ENCODE assay signal across 9 cellular contexts in the genomic region with DNA sequence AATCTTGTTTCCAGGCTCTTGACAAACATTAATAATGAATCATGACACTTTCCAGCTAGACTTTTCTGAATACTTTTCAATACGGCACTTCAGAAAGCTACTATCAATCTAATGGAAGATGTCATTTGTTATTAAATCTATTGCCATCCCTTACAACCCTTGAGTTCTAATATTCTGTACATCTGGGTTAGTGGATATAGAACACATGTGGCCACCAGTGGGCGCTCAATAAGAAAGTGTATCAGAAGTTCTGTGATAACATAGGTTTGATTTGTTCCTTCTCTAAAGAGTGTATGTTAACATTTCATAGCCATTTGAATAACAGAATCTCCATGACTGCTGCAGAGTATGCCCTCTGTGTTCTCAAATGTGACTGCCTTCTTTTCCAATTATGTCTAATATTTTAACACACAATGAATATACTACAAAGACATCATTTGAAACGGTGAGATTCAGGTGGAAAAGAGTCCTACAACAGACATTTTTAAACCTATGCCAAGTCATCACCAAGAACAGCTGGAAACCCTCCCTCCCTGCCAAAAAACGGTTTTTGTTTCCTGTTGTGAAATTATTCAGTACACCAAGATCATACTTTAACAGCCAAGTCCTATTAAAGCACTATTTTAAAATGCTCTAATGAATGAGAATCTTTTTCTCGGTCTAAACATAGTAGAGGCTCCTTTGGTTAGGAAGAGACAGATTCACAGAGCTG. TPM values are rescaled to one million over a fixed set of nuclear protein-coding genes. Genes with fewer than 3 reads are reported as not detected.
DNase-seq lines count a peak whose midpoint lies in the region; ATAC-seq lines count a peak whose summit lies in the region.
"Had no signal": no experiment of that assay in that cellular context is flagged by ENCODE, and none has a peak within 500 bp of the region (broad histone marks: within the 10 kb centered on the region; RNA-seq: fewer than 3 reads in every experiment).

No MANE protein-coding gene starts in this region.

- H3K4me1 Mint-ChIP-seq in stimulated activated memory B cell treated with anti-CD40 and anti-IgM and Interleukin-4, amounts not matched to agents 10 μg/mL and 1 μg/mL and 100 μg/mL, for 72 hours = no peaks in the 10 kb centered on the region
- H3K4me1 Mint-ChIP-seq: CD8-positive, alpha-beta memory T cell had no signal

- no peaks in the 10 kb centered on the region for H3K36me3 Mint-ChIP-seq in stimulated activated memory B cell treated with anti-CD40 and anti-IgM and Interleukin-4, amounts not matched to agents 10 μg/mL and 1 μg/mL and 100 μg/mL, for 72 hours
- H3K36me3 Mint-ChIP-seq: CD8-positive, alpha-beta memory T cell had no signal

- no peak overlapping the region for H3K4me3 Mint-ChIP-seq in stimulated activated memory B cell treated with anti-CD40 and anti-IgM and Interleukin-4, amounts not matched to agents 10 μg/mL and 1 μg/mL and 100 μg/mL, for 72 hours
- H3K4me3 Mint-ChIP-seq: CD8-positive, alpha-beta memory T cell had no signal

- intact Hi-C loops in left cardiac atrium (cut with DNase I) = no loop called here

- ATAC-seq in left cardiac atrium = no peak
- ATAC-seq in stimulated activated memory B cell treated with anti-CD40 and anti-IgM and Interleukin-4, amounts not matched to agents 10 μg/mL and 1 μg/mL and 100 μg/mL, for 72 hours = no peak
- ATAC-seq in GM18861 (IDR thresholded peaks at IDR 0.05; ENCODE audit: unreplicated experiment) = no peak

- peaks cover 13% of the 10 kb centered on the region for H3K27me3 Mint-ChIP-seq in stimulated activated memory B cell treated with anti-CD40 and anti-IgM and Interleukin-4, amounts not matched to agents 10 μg/mL and 1 μg/mL and 100 μg/mL, for 72 hours

- no peaks in the 10 kb centered on the region for H3K9me3 Mint-ChIP-seq in stimulated activated memory B cell treated with anti-CD40 and anti-IgM and Interleukin-4, amounts not matched to agents 10 μg/mL and 1 μg/mL and 100 μg/mL, for 72 hours

- DNase-seq in NCI-H510A treated with DMSO at 0.1 percent for 48 hours (lab: John Stamatoyannopoulos, UW) = peak; percentile 10
- no peak for DNase-seq in NCI-H510A (lab: John Stamatoyannopoulos, UW)
- peak; percentile 43 for DNase-seq in NCI-H226
- peak; percentile 27 for DNase-seq in activated T-cell treated with anti-CD3 and anti-CD28 coated beads, Interleukin-2, amount 50 U/mL, for 1 hour
- peak; percentile 57 for DNase-seq in left cardiac atrium
- DNase-seq in stimulated activated CD4-positive, alpha-beta T cell treated with anti-CD3 and anti-CD28 coated beads, Interleukin-2, amount 100 ng/mL, for 4 hours (ENCODE audit: low read depth) = peak; percentile 10

- H3K27ac Mint-ChIP-seq in stimulated activated memory B cell treated with anti-CD40 and anti-IgM and Interleukin-4, amounts not matched to agents 10 μg/mL and 1 μg/mL and 100 μg/mL, for 72 hours = no peak overlapping the region
- H3K27ac Mint-ChIP-seq: CD8-positive, alpha-beta memory T cell had no signal

RNA-seq across cellular contexts. Expression of a gene that starts 22.2 kb away (rescaled TPM):
- 10 to 100 TPM; 24.4 TPM for total RNA-seq in left cardiac atrium
